Comparison of ENCODE assay signal across 22 cellular contexts in the genomic region with DNA sequence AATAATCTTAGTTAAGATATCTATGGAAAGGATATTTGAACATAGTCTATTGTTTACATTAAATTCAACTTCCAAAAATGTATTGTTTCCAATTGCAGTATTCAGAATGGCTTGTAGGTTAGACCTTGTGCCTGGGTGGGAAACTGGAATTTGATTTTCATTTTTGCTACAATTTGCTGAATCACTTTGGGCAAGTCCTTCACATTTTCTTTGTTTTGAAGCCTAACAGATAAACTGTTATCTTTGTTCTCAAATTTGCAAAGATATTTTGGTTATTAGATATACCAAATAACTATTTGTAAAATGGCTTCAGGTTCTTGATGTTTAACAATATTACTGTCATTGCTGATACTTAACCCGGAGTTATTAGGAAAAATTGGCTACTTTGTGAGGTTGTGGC.
DNase-seq lines count a peak whose midpoint lies in the region; ATAC-seq, FAIRE-seq and TF ChIP-seq lines count a peak whose summit lies in the region.
"Had no signal": no experiment of that assay in that cellular context is flagged by ENCODE, and none has a peak within 500 bp of the region (broad histone marks: within the 10 kb centered on the region; RNA-seq: fewer than 3 reads in every experiment).

No MANE protein-coding gene starts in this region.

- H3K36me3 ChIP-seq in osteoblast (ENCODE audit: insufficient read depth, low read length) = peaks cover 7% of the 10 kb centered on the region
- H3K36me3 ChIP-seq: MG63 had no signal

- no peak for FAIRE-seq in A549 (lab: Jason Lieb, UNC)
- FAIRE-seq: H54 had no signal

- peaks cover 94% of the 10 kb centered on the region for H3K79me2 ChIP-seq in osteoblast (ENCODE audit: insufficient read depth, low read length)

- TF ChIP-seq CTCF in A549 (IDR thresholded peaks at IDR 0.05) (no peak), HFFc6 (IDR thresholded peaks at IDR 0.05) (no peak), VCaP (conservative IDR thresholded peaks at IDR 0.05) (no peak), osteoblast (IDR thresholded peaks at IDR 0.05; ENCODE audit: extremely low read depth, low read depth, low read length) (no peak)

- H3K9me3 Mint-ChIP-seq in HFFc6 = no peaks in the 10 kb centered on the region

- POLR2A ChIA-PET in A549 (lab: Yijun Ruan, JAX) = no interaction called here

- H3K4me1 Mint-ChIP-seq in HFFc6 (ENCODE audit: low read depth) = peaks cover 70% of the 10 kb centered on the region

- H3K36me3 Mint-ChIP-seq in HFFc6 (ENCODE audit: low read depth) = peaks cover 44% of the 10 kb centered on the region

- H3K4me1 ChIP-seq in A549 (peaks cover 70% of the 10 kb centered on the region), osteoblast (ENCODE audit: insufficient read depth, low read length) (peaks cover 32% of the 10 kb centered on the region)

- H3K4me3 ChIP-seq in A549 (no peak overlapping the region), osteoblast (ENCODE audit: insufficient read depth, low read length) (no peak overlapping the region)
- H3K4me3 ChIP-seq: MG63 had no signal

- H3K27me3 ChIP-seq in osteoblast (ENCODE audit: insufficient read depth, low read length) = no peaks in the 10 kb centered on the region
- H3K27me3 ChIP-seq: MG63 had no signal

- peak overlapping the region; percentile 42 to 56; a peak in 4 of 6 replicates for H3K27ac ChIP-seq in A549
- H3K27ac ChIP-seq in VCaP = peak overlapping the region; percentile 15; the same call in 1 of the 2 replicates
- H3K27ac ChIP-seq in osteoblast (ENCODE audit: low read depth, low read length) = peak overlapping the region; percentile 20
- H3K27ac ChIP-seq: HL-60 had no signal

- peak overlapping the region; percentile 71 for H3K4me2 ChIP-seq in A549
- H3K4me2 ChIP-seq in osteoblast (ENCODE audit: insufficient read depth, low read length) = no peak overlapping the region

- TF ChIP-seq POLR2A in A549 (IDR thresholded peaks at IDR 0.05; ENCODE audit: low read length) = no peak

- no peak for TF ChIP-seq EP300 in A549 (IDR thresholded peaks at IDR 0.05)

- H3K4me3 Mint-ChIP-seq in HFFc6 = peak overlapping the region; percentile 2; the same call in 1 of the 2 replicates
- H3K4me3 Mint-ChIP-seq: CD14-positive monocyte had no signal

- 36% methylated on average over 1 of the region's 1 CpG for WGBS in A549 (ENCODE audit: missing lambda C conversion rate)

- ATAC-seq in A549 = no peak

- TF ChIP-seq RAD21 in A549 (conservative IDR thresholded peaks at IDR 0.05 in 1 of 2, IDR thresholded peaks at IDR 0.05 in 1 of 2) = no peak

- H4K20me1 ChIP-seq in osteoblast (ENCODE audit: insufficient read depth, low read length) = no peaks in the 10 kb centered on the region

- no peaks in the 10 kb centered on the region for H3K27me3 Mint-ChIP-seq in HFFc6 (ENCODE audit: insufficient read depth)

- no peak overlapping the region for H2AFZ ChIP-seq in osteoblast (ENCODE audit: low read length)

- DNase-seq in A549 (ENCODE audit: low read depth in 1 of 2, low spot score in 1 of 2) (no peak), HFFc6 (no peak), osteoblast (ENCODE audit: insufficient read length, low spot score, missing footprints) (peak; percentile 75), NCI-H2107 (lab: John Stamatoyannopoulos, UW) (no peak), midbrain (lab: John Stamatoyannopoulos, UW) (no peak), NCI-H146 (lab: John Stamatoyannopoulos, UW) (no peak), NCI-H345 treated with DMSO at 0.1 percent for 48 hours (lab: John Stamatoyannopoulos, UW; ENCODE audit: unreplicated experiment) (no peak)
- DNase-seq: DMS79; IMR-90; Karpas-422; MG63; NCI-H1048; NCI-H1436; NCI-H2029; NCI-H2171 treated with DMSO at 0.1 percent for 48 hours; NCI-H446 treated with DMSO at 0.1 percent for 48 hours; NK-92 treated with Interleukin-12 subunit alpha and Interleukin-12 subunit beta, amount 100 ng/mL, for 24 hours; SHP77 had no signal

- CTCF ChIA-PET in A549 (lab: Yijun Ruan, JAX) = no interaction called here

- H3K9me3 ChIP-seq in A549 (no peaks in the 10 kb centered on the region), osteoblast (ENCODE audit: low read depth, low read length) (no peaks in the 10 kb centered on the region)
- H3K9me3 ChIP-seq: MG63 had no signal

- H3K27ac Mint-ChIP-seq in HFFc6 = peak overlapping the region; percentile 75

TF ChIP-seq in A549, 52 proteins besides CTCF, POLR2A, EP300 and RAD21:
- TF ChIP-seq, protein P1, sequence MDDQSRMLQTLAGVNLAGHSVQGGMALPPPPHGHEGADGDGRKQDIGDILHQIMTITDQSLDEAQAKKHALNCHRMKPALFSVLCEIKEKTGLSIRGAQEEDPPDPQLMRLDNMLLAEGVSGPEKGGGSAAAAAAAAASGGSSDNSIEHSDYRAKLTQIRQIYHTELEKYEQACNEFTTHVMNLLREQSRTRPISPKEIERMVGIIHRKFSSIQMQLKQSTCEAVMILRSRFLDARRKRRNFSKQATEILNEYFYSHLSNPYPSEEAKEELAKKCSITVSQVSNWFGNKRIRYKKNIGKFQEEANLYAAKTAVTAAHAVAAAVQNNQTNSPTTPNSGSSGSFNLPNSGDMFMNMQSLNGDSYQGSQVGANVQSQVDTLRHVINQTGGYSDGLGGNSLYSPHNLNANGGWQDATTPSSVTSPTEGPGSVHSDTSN (IDR thresholded peaks at IDR 0.05) = no peak
- TF ChIP-seq, protein P2, sequence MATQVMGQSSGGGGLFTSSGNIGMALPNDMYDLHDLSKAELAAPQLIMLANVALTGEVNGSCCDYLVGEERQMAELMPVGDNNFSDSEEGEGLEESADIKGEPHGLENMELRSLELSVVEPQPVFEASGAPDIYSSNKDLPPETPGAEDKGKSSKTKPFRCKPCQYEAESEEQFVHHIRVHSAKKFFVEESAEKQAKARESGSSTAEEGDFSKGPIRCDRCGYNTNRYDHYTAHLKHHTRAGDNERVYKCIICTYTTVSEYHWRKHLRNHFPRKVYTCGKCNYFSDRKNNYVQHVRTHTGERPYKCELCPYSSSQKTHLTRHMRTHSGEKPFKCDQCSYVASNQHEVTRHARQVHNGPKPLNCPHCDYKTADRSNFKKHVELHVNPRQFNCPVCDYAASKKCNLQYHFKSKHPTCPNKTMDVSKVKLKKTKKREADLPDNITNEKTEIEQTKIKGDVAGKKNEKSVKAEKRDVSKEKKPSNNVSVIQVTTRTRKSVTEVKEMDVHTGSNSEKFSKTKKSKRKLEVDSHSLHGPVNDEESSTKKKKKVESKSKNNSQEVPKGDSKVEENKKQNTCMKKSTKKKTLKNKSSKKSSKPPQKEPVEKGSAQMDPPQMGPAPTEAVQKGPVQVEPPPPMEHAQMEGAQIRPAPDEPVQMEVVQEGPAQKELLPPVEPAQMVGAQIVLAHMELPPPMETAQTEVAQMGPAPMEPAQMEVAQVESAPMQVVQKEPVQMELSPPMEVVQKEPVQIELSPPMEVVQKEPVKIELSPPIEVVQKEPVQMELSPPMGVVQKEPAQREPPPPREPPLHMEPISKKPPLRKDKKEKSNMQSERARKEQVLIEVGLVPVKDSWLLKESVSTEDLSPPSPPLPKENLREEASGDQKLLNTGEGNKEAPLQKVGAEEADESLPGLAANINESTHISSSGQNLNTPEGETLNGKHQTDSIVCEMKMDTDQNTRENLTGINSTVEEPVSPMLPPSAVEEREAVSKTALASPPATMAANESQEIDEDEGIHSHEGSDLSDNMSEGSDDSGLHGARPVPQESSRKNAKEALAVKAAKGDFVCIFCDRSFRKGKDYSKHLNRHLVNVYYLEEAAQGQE (IDR thresholded peaks at IDR 0.05) = no peak
- no peak for TF ChIP-seq CHD2 (IDR thresholded peaks at IDR 0.05; ENCODE audit: low read length, partially characterized antibody)
- TF ChIP-seq NPAS2 (CRISPR knock-in tag; IDR thresholded peaks at IDR 0.05; ENCODE audit: borderline replicate concordance) = no peak
- TF ChIP-seq, protein P3, sequence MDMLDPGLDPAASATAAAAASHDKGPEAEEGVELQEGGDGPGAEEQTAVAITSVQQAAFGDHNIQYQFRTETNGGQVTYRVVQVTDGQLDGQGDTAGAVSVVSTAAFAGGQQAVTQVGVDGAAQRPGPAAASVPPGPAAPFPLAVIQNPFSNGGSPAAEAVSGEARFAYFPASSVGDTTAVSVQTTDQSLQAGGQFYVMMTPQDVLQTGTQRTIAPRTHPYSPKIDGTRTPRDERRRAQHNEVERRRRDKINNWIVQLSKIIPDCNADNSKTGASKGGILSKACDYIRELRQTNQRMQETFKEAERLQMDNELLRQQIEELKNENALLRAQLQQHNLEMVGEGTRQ (IDR thresholded peaks at IDR 0.05) = no peak
- TF ChIP-seq HOXB13 (CRISPR knock-in tag; IDR thresholded peaks at IDR 0.05; ENCODE audit: low read depth) = no peak
- TF ChIP-seq, protein P4, sequence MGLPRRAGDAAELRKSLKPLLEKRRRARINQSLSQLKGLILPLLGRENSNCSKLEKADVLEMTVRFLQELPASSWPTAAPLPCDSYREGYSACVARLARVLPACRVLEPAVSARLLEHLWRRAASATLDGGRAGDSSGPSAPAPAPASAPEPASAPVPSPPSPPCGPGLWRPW (IDR thresholded peaks at IDR 0.05) = no peak
- no peak for TF ChIP-seq KDM5A (IDR thresholded peaks at IDR 0.05)
- no peak for TF ChIP-seq ESRRA (IDR thresholded peaks at IDR 0.05; ENCODE audit: borderline replicate concordance, low read length)
- TF ChIP-seq MAFK (IDR thresholded peaks at IDR 0.05; ENCODE audit: partially characterized antibody) = no peak
- no peak for TF ChIP-seq HOXB5 (CRISPR knock-in tag; IDR thresholded peaks at IDR 0.05)
- no peak for TF ChIP-seq HEYL (CRISPR knock-in tag; IDR thresholded peaks at IDR 0.05)
